8 cellular contexts compared by ENCODE assay signal in the genomic region with DNA sequence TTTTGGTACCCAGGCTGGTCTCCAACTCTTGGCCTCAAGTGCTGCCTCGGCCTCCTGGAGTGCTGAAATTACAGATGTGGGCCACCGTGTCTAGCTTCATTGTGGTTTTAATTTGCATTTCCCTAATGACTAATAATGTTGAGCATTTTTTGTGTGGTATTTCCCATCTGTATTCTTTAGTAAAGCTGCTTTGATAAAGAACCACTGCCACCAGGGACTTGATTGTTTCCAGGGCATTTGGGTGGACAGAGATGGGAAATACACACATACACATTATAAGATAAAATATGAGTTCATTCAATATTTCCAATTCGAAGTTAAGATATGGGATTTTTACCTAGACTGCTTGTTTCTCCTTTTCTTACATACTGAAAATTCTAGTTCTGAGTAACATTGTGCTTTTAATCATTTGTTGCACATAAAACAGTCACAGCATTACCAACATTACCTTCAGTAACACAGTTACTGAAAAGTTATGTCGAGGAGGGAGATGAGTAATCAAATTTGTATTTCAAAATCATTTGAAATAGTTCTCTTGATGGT. TPM values are rescaled to one million over a fixed set of nuclear protein-coding genes. Genes with fewer than 3 reads are reported as not detected.
DNase-seq lines count a peak whose midpoint lies in the region; ATAC-seq and TF ChIP-seq lines count a peak whose summit lies in the region.

No MANE protein-coding gene starts in this region.

- no peak overlapping the region for H4K5ac ChIP-seq in mesendoderm (ENCODE audit: low read length)

- H3K4me3 Mint-ChIP-seq in activated naive CD4-positive, alpha-beta T cell treated with anti-CD3 and anti-CD28 coated beads for 36 hours = no peak overlapping the region
- H3K4me3 Mint-ChIP-seq in activated T-cell treated with anti-CD3 and anti-CD28 coated beads, Interleukin-2, amount 50 U/mL, for 24 hours = peak overlapping the region; percentile 20
- no peak overlapping the region for H3K4me3 Mint-ChIP-seq in stimulated activated naive B cell treated with anti-CD40 and anti-IgM and Interleukin-4, amounts not matched to agents 10 μg/mL and 1 μg/mL and 100 μg/mL, for 72 hours

- peak; percentile 72 for ATAC-seq in HG02970 (IDR thresholded peaks at IDR 0.05; ENCODE audit: low FRiP score, unreplicated experiment)
- ATAC-seq in stimulated activated naive B cell treated with anti-CD40 and anti-IgM and Interleukin-4, amounts not matched to agents 10 μg/mL and 1 μg/mL and 100 μg/mL, for 72 hours (replicated peaks) = peak; percentile 89 to 90

- no peaks in the 10 kb centered on the region for H3K27me3 Mint-ChIP-seq in activated naive CD4-positive, alpha-beta T cell treated with anti-CD3 and anti-CD28 coated beads for 36 hours (ENCODE audit: low read depth)
- H3K27me3 Mint-ChIP-seq in activated T-cell treated with anti-CD3 and anti-CD28 coated beads, Interleukin-2, amount 50 U/mL, for 24 hours = no peaks in the 10 kb centered on the region
- no peaks in the 10 kb centered on the region for H3K27me3 Mint-ChIP-seq in stimulated activated naive B cell treated with anti-CD40 and anti-IgM and Interleukin-4, amounts not matched to agents 10 μg/mL and 1 μg/mL and 100 μg/mL, for 72 hours

- no peaks in the 10 kb centered on the region; the same call in 1 of the 2 replicates for H3F3A ChIP-seq in PC-9 (ENCODE audit: insufficient read depth, low read depth)

- H2BK15ac ChIP-seq in mesendoderm (replicated peaks; ENCODE audit: low read depth) = no peak overlapping the region

- no peak overlapping the region for H2AK5ac ChIP-seq in mesendoderm (ENCODE audit: low read length)

- H3K4me2 ChIP-seq in PC-9 (no peak overlapping the region), mesendoderm (ENCODE audit: low read length) (no peak overlapping the region)

- H2BK120ac ChIP-seq in mesendoderm (ENCODE audit: low read depth, low read length) = no peak overlapping the region

- no peaks in the 10 kb centered on the region for H3K9me3 ChIP-seq in PC-9 (ENCODE audit: insufficient read depth, low read depth)
- no peaks in the 10 kb centered on the region for H3K9me3 ChIP-seq in WERI-Rb-1 (ENCODE audit: severe bottlenecking)

- TF ChIP-seq CTCF in PC-9 (conservative IDR thresholded peaks at IDR 0.05) (no peak), WERI-Rb-1 (IDR thresholded peaks at IDR 0.05; ENCODE audit: low read depth, low read length) (no peak)

- H3K4ac ChIP-seq in mesendoderm (ENCODE audit: low read depth, low read length) = no peak overlapping the region

- intact Hi-C loops in activated naive CD4-positive, alpha-beta T cell treated with anti-CD3 and anti-CD28 coated beads for 36 hours (cut with micrococcal nuclease) = loop anchor here (1.0 to 10.0 kb wide), 8 partner anchors 28 to 754 kb away; a partner anchor contains a TSS
- intact Hi-C loops in PC-9 (cut with micrococcal nuclease; ENCODE audit: unreplicated experiment) = no loop called here

- H4K8ac ChIP-seq in mesendoderm (ENCODE audit: low read depth, low read length) = no peak overlapping the region

- peaks cover 33% of the 10 kb centered on the region for H3K4me1 Mint-ChIP-seq in activated naive CD4-positive, alpha-beta T cell treated with anti-CD3 and anti-CD28 coated beads for 36 hours (ENCODE audit: low read depth)
- H3K4me1 Mint-ChIP-seq in activated T-cell treated with anti-CD3 and anti-CD28 coated beads, Interleukin-2, amount 50 U/mL, for 24 hours (ENCODE audit: low read depth) = peaks cover 33% of the 10 kb centered on the region
- peaks cover 9% of the 10 kb centered on the region in 2 donors for H3K4me1 Mint-ChIP-seq in stimulated activated naive B cell treated with anti-CD40 and anti-IgM and Interleukin-4, amounts not matched to agents 10 μg/mL and 1 μg/mL and 100 μg/mL, for 72 hours

- no peaks in the 10 kb centered on the region for H3K9me3 Mint-ChIP-seq in activated naive CD4-positive, alpha-beta T cell treated with anti-CD3 and anti-CD28 coated beads for 36 hours
- no peaks in the 10 kb centered on the region for H3K9me3 Mint-ChIP-seq in activated T-cell treated with anti-CD3 and anti-CD28 coated beads, Interleukin-2, amount 50 U/mL, for 24 hours
- H3K9me3 Mint-ChIP-seq in stimulated activated naive B cell treated with anti-CD40 and anti-IgM and Interleukin-4, amounts not matched to agents 10 μg/mL and 1 μg/mL and 100 μg/mL, for 72 hours = no peaks in the 10 kb centered on the region

- H3K27ac ChIP-seq in PC-9 (no peak overlapping the region), WERI-Rb-1 (no peak overlapping the region), mesendoderm (ENCODE audit: low read depth, low read length) (no peak overlapping the region)

- peak; percentile 60 for DNase-seq in activated naive CD4-positive, alpha-beta T cell treated with anti-CD3 and anti-CD28 coated beads for 36 hours
- DNase-seq in activated naive CD4-positive, alpha-beta T cell (lab: John Stamatoyannopoulos, UW) = no peak
- DNase-seq in activated T-cell treated with anti-CD3 and anti-CD28 coated beads, Interleukin-2, amount 50 U/mL, for 24 hours = no peak
- peak; percentile 15 for DNase-seq in stimulated activated naive B cell treated with anti-CD40 and anti-IgM and Interleukin-4, amounts not matched to agents 10 μg/mL and 1 μg/mL and 100 μg/mL, for 72 hours
- no peak for DNase-seq in PC-9
- no peak for DNase-seq in WERI-Rb-1
- DNase-seq in mesendoderm = no peak

- BruUV-seq in PC-9 (replicated peaks; lab: Mats Ljungman, UMichigan) = no TSS peak

- H2AFZ ChIP-seq in PC-9 = no peak overlapping the region

- H3K27me3 ChIP-seq in PC-9 (ENCODE audit: insufficient read depth, low read depth) (no peaks in the 10 kb centered on the region), WERI-Rb-1 (ENCODE audit: insufficient read depth, low read depth, severe bottlenecking) (no peaks in the 10 kb centered on the region), mesendoderm (ENCODE audit: insufficient read depth, low read length, poor library complexity) (no peaks in the 10 kb centered on the region)

- no peak overlapping the region for H3K9ac ChIP-seq in mesendoderm (ENCODE audit: low read length)

- H3K36me3 Mint-ChIP-seq in activated naive CD4-positive, alpha-beta T cell treated with anti-CD3 and anti-CD28 coated beads for 36 hours (ENCODE audit: low read depth) = peaks cover 14% of the 10 kb centered on the region
- peaks cover 41% of the 10 kb centered on the region for H3K36me3 Mint-ChIP-seq in activated T-cell treated with anti-CD3 and anti-CD28 coated beads, Interleukin-2, amount 50 U/mL, for 24 hours (ENCODE audit: low read depth)
- peaks cover 21 to 28% of the 10 kb centered on the region in 2 donors for H3K36me3 Mint-ChIP-seq in stimulated activated naive B cell treated with anti-CD40 and anti-IgM and Interleukin-4, amounts not matched to agents 10 μg/mL and 1 μg/mL and 100 μg/mL, for 72 hours

- H3K27ac Mint-ChIP-seq in activated naive CD4-positive, alpha-beta T cell treated with anti-CD3 and anti-CD28 coated beads for 36 hours = peak overlapping the region; percentile 88
- peak overlapping the region; percentile 93 for H3K27ac Mint-ChIP-seq in activated T-cell treated with anti-CD3 and anti-CD28 coated beads, Interleukin-2, amount 50 U/mL, for 24 hours
- peak overlapping the region; percentile 85 for H3K27ac Mint-ChIP-seq in stimulated activated naive B cell treated with anti-CD40 and anti-IgM and Interleukin-4, amounts not matched to agents 10 μg/mL and 1 μg/mL and 100 μg/mL, for 72 hours

- no peak overlapping the region for H3K23ac ChIP-seq in mesendoderm (ENCODE audit: low read length)

- CTCF ChIA-PET in activated naive CD4-positive, alpha-beta T cell treated with anti-CD3 and anti-CD28 coated beads for 36 hours (lab: Charles Lee) = interaction anchor here (1.7 kb wide), 1 partner anchor 88 kb away, joined by 10 read pairs; no protein-coding TSS in a partner anchor
- CTCF ChIA-PET in PC-9 (lab: Charles Lee) = no interaction called here

- H3K4me3 ChIP-seq in PC-9 (no peak overlapping the region), WERI-Rb-1 (ENCODE audit: low read depth, low read length) (no peak overlapping the region), mesendoderm (ENCODE audit: low read length) (no peak overlapping the region)

- no peaks in the 10 kb centered on the region for H3K36me3 ChIP-seq in PC-9 (ENCODE audit: low read depth)
- H3K36me3 ChIP-seq in WERI-Rb-1 = peaks cover 20% of the 10 kb centered on the region
- H3K36me3 ChIP-seq in mesendoderm (ENCODE audit: control insufficient read depth, insufficient read depth, low read length) = no peaks in the 10 kb centered on the region

- POLR2A ChIA-PET in PC-9 (lab: Charles Lee; ENCODE audit: unreplicated experiment) = no interaction called here

- no peak overlapping the region for H2BK5ac ChIP-seq in mesendoderm (ENCODE audit: low read length)

- no peaks in the 10 kb centered on the region for H3K4me1 ChIP-seq in PC-9 (replicated peaks; ENCODE audit: insufficient read depth)
- H3K4me1 ChIP-seq in mesendoderm (ENCODE audit: control insufficient read depth, low read depth, low read length) = no peaks in the 10 kb centered on the region

- no peak overlapping the region for H3K18ac ChIP-seq in mesendoderm (ENCODE audit: low read length)

- no peaks in the 10 kb centered on the region for H3K79me2 ChIP-seq in PC-9 (ENCODE audit: low read depth)
- H3K79me2 ChIP-seq in mesendoderm (ENCODE audit: control insufficient read depth, insufficient read depth, low read length) = no peaks in the 10 kb centered on the region

- no peaks in the 10 kb centered on the region for H4K20me1 ChIP-seq in PC-9 (ENCODE audit: insufficient read depth)

- no CpG with 5 or more reads among the region's 4 CpGs for WGBS in mesendoderm (ENCODE audit: extremely low coverage, insufficient coverage, low lambda C conversion rate)

- H3K9me2 ChIP-seq in PC-9 (ENCODE audit: insufficient read depth) = no peaks in the 10 kb centered on the region

- no peaks in the 10 kb centered on the region for H3K79me1 ChIP-seq in mesendoderm (ENCODE audit: low read length)

- H3K56ac ChIP-seq in mesendoderm (ENCODE audit: low read length) = no peak overlapping the region

RNA-seq across cellular contexts. Expression of a gene that starts 28.9 kb away (rescaled TPM):
- total RNA-seq in activated naive CD4-positive, alpha-beta T cell treated with anti-CD3 and anti-CD28 coated beads for 36 hours = 1 to 10 TPM; 7.3 to 7.9 TPM
- total RNA-seq in PC-9 (2021) = 8.1 and 11.0 TPM in 2 replicates
- 9.2 TPM for polyA plus RNA-seq in mesendoderm (2013, experiment 1 of 2)
- polyA plus RNA-seq in mesendoderm (2013, experiment 2 of 2) = 9.3 TPM

Comparison
In these comparisons a context has a peak if more than half of its experiments do, and no peak if none do; other contexts are left out.
1. DNase-seq: peak in activated naive CD4-positive, alpha-beta T cell treated with anti-CD3 and anti-CD28 coated beads for 36 hours (single experiment) and stimulated activated naive B cell treated with anti-CD40 and anti-IgM and Interleukin-4, amounts not matched to agents 10 μg/mL and 1 μg/mL and 100 μg/mL, for 72 hours (single experiment); none in activated naive CD4-positive, alpha-beta T cell (0 of 4), activated T-cell treated with anti-CD3 and anti-CD28 coated beads, Interleukin-2, amount 50 U/mL, for 24 hours (single experiment), PC-9 (0 of 2), WERI-Rb-1 (single experiment) and mesendoderm (single experiment).
2. Peak in every context shown above with its lines, with median percentiles within 50 percentile points of each other: H3K27ac Mint-ChIP-seq.